In genomic region chr13:45464687-45465453, GRCh38 we compare ENCODE assay signal across 8 cellular contexts. TPM values are rescaled to one million over a fixed set of nuclear protein-coding genes. Genes with fewer than 3 reads are reported as not detected.
DNase-seq lines count a peak whose midpoint lies in the region; ATAC-seq, FAIRE-seq and TF ChIP-seq lines count a peak whose summit lies in the region.

Gene COG3, plus strand, starts transcription at chr13:45464939. Its CDS starts 98 bp downstream, at chr13:45465037.

- H3K36me3 ChIP-seq in CD4-positive, CD25-positive, alpha-beta regulatory T cell (ENCODE audit: control insufficient read depth, insufficient read depth, low read length), result no peaks in the 10 kb centered on the region
- no peaks in the 10 kb centered on the region; a peak in 1 of 5 replicates for H3K36me3 ChIP-seq in HepG2 (replicated peaks in 1 of 2; ENCODE audit: control insufficient read depth in 1 of 2, insufficient read depth in 2 of 2, low read length in 2 of 2)

- TF ChIP-seq RAD21 in HepG2 (CRISPR knock-in tag; IDR thresholded peaks at IDR 0.05), result no peak; the same call in 1 of the 2 replicates

- no peaks in the 10 kb centered on the region for H3K36me3 Mint-ChIP-seq in CD4-positive, CD25-positive, alpha-beta regulatory T cell
- H3K36me3 Mint-ChIP-seq in activated CD4-positive, alpha-beta memory T cell treated with anti-CD3 and anti-CD28 coated beads for 36 hours, result no peaks in the 10 kb centered on the region

- peak; percentile 95 to 98 (median 96) for DNase-seq in CD4-positive, CD25-positive, alpha-beta regulatory T cell
- DNase-seq in NCI-H82 treated with DMSO at 0.1 percent for 48 hours (lab: John Stamatoyannopoulos, UW; ENCODE audit: unreplicated experiment), result peak; percentile 99
- DNase-seq in activated CD4-positive, alpha-beta memory T cell treated with anti-CD3 and anti-CD28 coated beads for 36 hours, result peak; percentile 97
- peak; percentile 95 to 98 for DNase-seq in dermis microvascular lymphatic vessel endothelial cell (ENCODE audit: low read depth in 2 of 2)
- DNase-seq in HepG2 (ENCODE audit: low spot score), result peak; percentile 99
- DNase-seq in stimulated activated CD4-positive, alpha-beta T cell treated with anti-CD3 and anti-CD28 coated beads, Interleukin-4, amount 100 ng/mL, for 1 hour, result peak; percentile 95

- peaks cover 9% of the 10 kb centered on the region for H3K27me3 Mint-ChIP-seq in CD4-positive, CD25-positive, alpha-beta regulatory T cell
- H3K27me3 Mint-ChIP-seq in activated CD4-positive, alpha-beta memory T cell treated with anti-CD3 and anti-CD28 coated beads for 36 hours, result no peaks in the 10 kb centered on the region

- H3K4me3 ChIP-seq in CD4-positive, CD25-positive, alpha-beta regulatory T cell (ENCODE audit: low read depth, low read length), result peak within 1 kb of the TSS; percentile 92
- H3K4me3 ChIP-seq in HepG2 (replicated peaks in 1 of 3; ENCODE audit: insufficient read depth in 1 of 3, low read depth in 2 of 3, low read length in 3 of 3), result peak within 1 kb of the TSS; percentile 76 to 96 (median 91)

- H3K4me2 ChIP-seq in HepG2 (ENCODE audit: low read depth, low read length), result peak within 1 kb of the TSS; percentile 73

- peaks cover 0 to 3% (median 0%) of the 10 kb centered on the region in 7 donors for H3K9me3 Mint-ChIP-seq in CD4-positive, CD25-positive, alpha-beta regulatory T cell
- H3K9me3 Mint-ChIP-seq in activated CD4-positive, alpha-beta memory T cell treated with anti-CD3 and anti-CD28 coated beads for 36 hours, result no peaks in the 10 kb centered on the region

- 0% methylated on average over 13 of the region's 63 CpGs for WGBS in HepG2 (ENCODE audit: low lambda C conversion rate)

- in situ Hi-C loops in HepG2 (cut with HindIII; ENCODE audit: extremely low pct_ligation_motif_present, low pct_unique_long_range_greater_than_20kb), result loop anchor here (5.0 kb wide), 1 partner anchor 48 kb away; the partner anchor contains the start of gene SLC25A30

- no peak within 1 kb of the TSS for H2AFZ ChIP-seq in HepG2 (ENCODE audit: low read length)

- H3K27ac Mint-ChIP-seq in CD4-positive, CD25-positive, alpha-beta regulatory T cell, result peak within 1 kb of the TSS; percentile 95 to 97 (median 95)
- peak within 1 kb of the TSS; percentile 94 for H3K27ac Mint-ChIP-seq in activated CD4-positive, alpha-beta memory T cell treated with anti-CD3 and anti-CD28 coated beads for 36 hours

- FAIRE-seq in HepG2 (lab: Jason Lieb, UNC), result peak; percentile 100

- CTCF ChIA-PET in activated CD4-positive, alpha-beta memory T cell treated with anti-CD3 and anti-CD28 coated beads for 36 hours (lab: Charles Lee), result interaction anchor here (0.9 to 2.0 kb wide), 8 partner anchors 19 to 418 kb away, joined by 3 to 8 read pairs (median 4); no protein-coding TSS in a partner anchor
- CTCF ChIA-PET in HepG2 (lab: Yijun Ruan, JAX; ENCODE audit: low intra/inter-chr PET ratio, low total read pairs), result interaction anchor here (1.3 to 2.0 kb wide), 2 partner anchors 23 to 46 kb away, joined by 5 to 6 read pairs; partner anchors contain the start of gene SLC25A30

- H4K20me1 ChIP-seq in HepG2 (ENCODE audit: insufficient read depth, low read length), result peaks cover 9% of the 10 kb centered on the region

- peak; percentile 20 to 34; a peak in 1 of 4 replicates for TF ChIP-seq EP300 in HepG2 (IDR thresholded peaks at IDR 0.05; ENCODE audit: low read depth in 2 of 2, low read length in 2 of 2)
- TF ChIP-seq EP300 in HepG2 (CRISPR knock-in tag; IDR thresholded peaks at IDR 0.05; ENCODE audit: borderline replicate concordance), result no peak

- H3K9me3 ChIP-seq in CD4-positive, CD25-positive, alpha-beta regulatory T cell (ENCODE audit: control insufficient read depth in 2 of 2, low read length in 2 of 2), result no peaks in the 10 kb centered on the region
- H3K9me3 ChIP-seq in HepG2 (ENCODE audit: low read length), result no peaks in the 10 kb centered on the region

- peaks cover 3% of the 10 kb centered on the region for H3K27me3 ChIP-seq in CD4-positive, CD25-positive, alpha-beta regulatory T cell (ENCODE audit: control insufficient read depth, insufficient read depth, low read length)
- no peaks in the 10 kb centered on the region; a peak in 1 of 5 replicates for H3K27me3 ChIP-seq in HepG2 (ENCODE audit: control insufficient read depth in 1 of 2, insufficient read depth in 2 of 2, low read length in 2 of 2)

- TF ChIP-seq POLR2A in HepG2 (IDR thresholded peaks at IDR 0.05; ENCODE audit: insufficient read depth in 1 of 2, low read depth in 2 of 2, low read length in 2 of 2), result peak; percentile 71 to 75

- peaks cover 33 to 55% (median 39%) of the 10 kb centered on the region in 4 donors for H3K4me1 Mint-ChIP-seq in CD4-positive, CD25-positive, alpha-beta regulatory T cell
- peaks cover 47% of the 10 kb centered on the region for H3K4me1 Mint-ChIP-seq in activated CD4-positive, alpha-beta memory T cell treated with anti-CD3 and anti-CD28 coated beads for 36 hours (ENCODE audit: low read depth)

- intact Hi-C loops in activated CD4-positive, alpha-beta memory T cell treated with anti-CD3 and anti-CD28 coated beads for 36 hours (cut with micrococcal nuclease), result loop anchor here (1.0 to 10.0 kb wide), 7 partner anchors 24 to 717 kb away; partner anchors contain the start of genes LCP1 and TPT1
- intact Hi-C loops in HepG2 (cut with micrococcal nuclease; ENCODE audit: unreplicated experiment), result loop anchor here (1.0 to 2.0 kb wide), 3 partner anchors 24 to 47 kb away; partner anchors contain the start of gene SLC25A30

- H3K4me1 ChIP-seq in CD4-positive, CD25-positive, alpha-beta regulatory T cell (ENCODE audit: control insufficient read depth, insufficient read depth, low read length, poor library complexity, severe bottlenecking), result peaks cover 24% of the 10 kb centered on the region
- peaks cover 42% of the 10 kb centered on the region for H3K4me1 ChIP-seq in HepG2 (ENCODE audit: insufficient read depth, low read length)

- peak within 1 kb of the TSS; percentile 88 to 93 (median 88) for H3K4me3 Mint-ChIP-seq in CD4-positive, CD25-positive, alpha-beta regulatory T cell
- H3K4me3 Mint-ChIP-seq in activated CD4-positive, alpha-beta memory T cell treated with anti-CD3 and anti-CD28 coated beads for 36 hours, result peak within 1 kb of the TSS; percentile 85

- H3K79me2 ChIP-seq in HepG2 (ENCODE audit: insufficient read depth, low read length), result peaks cover 47% of the 10 kb centered on the region

- BruUV-seq in HepG2 (replicated peaks; lab: Mats Ljungman, UMichigan), result TSS peak; percentile 58

- POLR2A ChIA-PET in activated CD4-positive, alpha-beta memory T cell treated with anti-CD3 and anti-CD28 coated beads for 36 hours (lab: Charles Lee), result interaction anchor here (1.0 to 2.1 kb wide), 7 partner anchors 9 to 126 kb away, joined by 3 to 11 read pairs (median 4); partner anchors contain the start of gene TPT1
- POLR2A ChIA-PET in HepG2 (lab: Yijun Ruan, JAX), result interaction anchor here (0.9 to 2.1 kb wide), 12 partner anchors 12 to 133 kb away, joined by 3 to 31 read pairs (median 6); partner anchors contain the start of genes SLC25A30 and TPT1

- peak within 1 kb of the TSS; percentile 91 for H3K27ac ChIP-seq in CD4-positive, CD25-positive, alpha-beta regulatory T cell (ENCODE audit: insufficient read depth, low read length, poor library complexity, severe bottlenecking)
- peak within 1 kb of the TSS; percentile 89 for H3K27ac ChIP-seq in HepG2 (ENCODE audit: extremely low read length, insufficient read depth, low read length)

- peak; percentile 96 for ATAC-seq in CD4-positive, CD25-positive, alpha-beta regulatory T cell (ENCODE audit: low read depth in 2 of 2)
- ATAC-seq in GM19438 (IDR thresholded peaks at IDR 0.05; ENCODE audit: low read depth, unreplicated experiment), result peak; percentile 91
- ATAC-seq in HG03575 (IDR thresholded peaks at IDR 0.05; ENCODE audit: extremely low read depth, insufficient number of reproducible peaks, low FRiP score, unreplicated experiment), result peak; percentile 64
- ATAC-seq in HepG2, result peak; percentile 95

- H3K9ac ChIP-seq in HepG2 (ENCODE audit: insufficient read depth, low read depth, low read length), result peak within 1 kb of the TSS; percentile 94

- TF ChIP-seq CTCF in HepG2 (CRISPR knock-in tag; IDR thresholded peaks at IDR 0.05), result peak; percentile 47; the same call in 1 of the 2 replicates

TF ChIP-seq in HepG2, 621 proteins besides CTCF, POLR2A, EP300 and RAD21 (continues in another document):
- no peak for TF ChIP-seq NFRKB (IDR thresholded peaks at IDR 0.05)
- peak; percentile 90 for TF ChIP-seq ATF1 (CRISPR knock-in tag; IDR thresholded peaks at IDR 0.05)
- no peak for TF ChIP-seq ZBTB20 (CRISPR knock-in tag; IDR thresholded peaks at IDR 0.05; ENCODE audit: borderline replicate concordance, low read depth)

RNA-seq across cellular contexts. Expression of gene COG3, which starts in this region (rescaled TPM):
- 48.9 TPM for total RNA-seq in CD4-positive, CD25-positive, alpha-beta regulatory T cell
- 10 to 100 TPM; 18.0 to 34.8 (median 29.3) TPM for polyA plus RNA-seq in CD4-positive, CD25-positive, alpha-beta regulatory T cell
- total RNA-seq in activated CD4-positive, alpha-beta memory T cell treated with anti-CD3 and anti-CD28 coated beads for 36 hours, result 10 to 100 TPM; 19.5 to 20.5 TPM
- total RNA-seq in dermis microvascular lymphatic vessel endothelial cell, result 21.6 and 25.7 TPM in 2 replicates
- 47.5 and 47.8 TPM in 2 replicates for total RNA-seq in HepG2 (2016; rRNA removed; fragmentation: Illumina TruSeq; extraction: Trizol)
- 17.3 and 20.1 TPM in 2 replicates for total RNA-seq in HepG2 (2016; cell fraction: cytosol; rRNA removed; fragmentation: Illumina TruSeq; extraction: Trizol; ENCODE audit: low read depth)
- total RNA-seq in HepG2 (2016; cell fraction: insoluble cytoplasmic fraction; rRNA removed; fragmentation: Illumina TruSeq; extraction: Trizol), result 44.5 and 51.8 TPM in 2 replicates
- 19.7 and 24.1 TPM in 2 replicates for total RNA-seq in HepG2 (2016; cell fraction: membrane; rRNA removed; fragmentation: Illumina TruSeq; extraction: Trizol)
- 55.8 and 65.6 TPM in 2 replicates for total RNA-seq in HepG2 (2016; cell fraction: nucleus; rRNA removed; fragmentation: Illumina TruSeq; extraction: Trizol)
- polyA plus RNA-seq in HepG2 (2011; rRNA removed), result 32.8 and 37.8 TPM in 2 replicates
- polyA plus RNA-seq in HepG2 (2011; cell fraction: cytosol; rRNA removed), result 20.8 and 21.9 TPM in 2 replicates
- polyA plus RNA-seq in HepG2 (2011; cell fraction: nucleus; rRNA removed), result 65.3 and 69.9 TPM in 2 replicates
- 20.1 and 22.7 TPM in 2 replicates for polyA plus RNA-seq in HepG2 (2012)
- 15.4 and 15.5 TPM in 2 replicates for polyA plus RNA-seq in HepG2 (2016; cell fraction: cytosol; fragmentation: Illumina TruSeq; extraction: Trizol; ENCODE audit: low read depth)
- polyA plus RNA-seq in HepG2 (2016; cell fraction: insoluble cytoplasmic fraction; fragmentation: Illumina TruSeq; extraction: Trizol; ENCODE audit: low read depth), result 33.1 and 38.8 TPM in 2 replicates
- 11.9 and 12.6 TPM in 2 replicates for polyA plus RNA-seq in HepG2 (2016; cell fraction: membrane; fragmentation: Illumina TruSeq; extraction: Trizol; ENCODE audit: low read depth)
- polyA plus RNA-seq in HepG2 (2016; cell fraction: nucleus; fragmentation: Illumina TruSeq; extraction: Trizol; ENCODE audit: insufficient read depth, low read depth), result 54.6 and 64.4 TPM in 2 replicates
- 9.0 and 51.6 TPM in 2 replicates for polyA minus RNA-seq in HepG2 (2011; rRNA and poly(A)+ RNA removed; ENCODE audit: low replicate concordance)
- polyA minus RNA-seq in HepG2 (2011; cell fraction: cytosol; rRNA and poly(A)+ RNA removed), result 18.4 and 20.6 TPM in 2 replicates
- polyA minus RNA-seq in HepG2 (2011; cell fraction: nucleus; rRNA and poly(A)+ RNA removed), result 168 and 170 TPM in 2 replicates

Comparison
In these comparisons a context has a peak if more than half of its experiments do, and no peak if none do; other contexts are left out.
1. Peak in every context shown above with its lines: DNase-seq, ATAC-seq, H3K4me3 ChIP-seq and H3K27ac ChIP-seq.